In the genomic region with DNA sequence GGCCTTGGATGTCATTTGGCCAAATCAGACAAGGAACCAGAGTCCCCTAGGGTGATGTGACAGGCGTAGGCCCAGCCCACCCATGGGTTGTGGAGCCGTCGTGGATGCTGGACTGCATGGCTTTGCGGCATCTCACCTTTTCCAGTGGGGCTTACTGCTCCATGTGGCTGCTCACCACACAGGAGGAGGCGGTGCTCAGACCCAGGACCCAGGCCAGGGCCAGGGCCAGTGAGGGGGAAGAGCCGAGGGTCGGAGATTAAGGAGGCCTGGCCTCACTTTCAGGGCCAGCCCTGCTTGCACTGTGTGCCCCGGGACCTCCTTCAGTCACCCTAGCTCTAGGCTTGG, we compare ENCODE assay signal across 26 cellular contexts.
"Had no signal": no experiment of that assay in that cellular context is flagged by ENCODE, and none has a peak within 500 bp of the region (broad histone marks: within the 10 kb centered on the region; RNA-seq: fewer than 3 reads in every experiment).

No MANE protein-coding gene starts in this region.

- ATAC-seq: activated CD4-positive, CD25-positive, alpha-beta regulatory T cell treated with anti-CD3 and anti-CD28 coated beads, Interleukin-2, amount 50 U/mL, for 24 hours; activated CD8-positive, alpha-beta T cell treated with anti-CD3 and anti-CD28 coated beads for 36 hours; activated T-cell treated with anti-CD3 and anti-CD28 coated beads, Interleukin-2, amount 50 U/mL, for 4 hours; activated T-helper 17 cell treated with anti-CD3 and anti-CD28 coated beads, Interleukin-2, amount 50 U/mL, for 72 hours; esophagus mucosa; T-helper 17 cell had no signal

- H3K4me1 ChIP-seq: body of pancreas had no signal

- H3K36me3 ChIP-seq: WERI-Rb-1 had no signal

- H3K4me3 ChIP-seq: body of pancreas had no signal

- H3K9me3 ChIP-seq: body of pancreas had no signal

- DNase-seq: activated B cell treated with CpG ODN at 0.5 μM for 24 hours; activated CD4-positive, alpha-beta T cell treated with anti-CD3 and anti-CD28 coated beads for 48 hours; activated CD4-positive, alpha-beta T cell treated with anti-CD3 and anti-CD28 coated beads, Interleukin-2, amount 50 U/mL, for 1 hour; activated CD4-positive, alpha-beta T cell treated with anti-CD3 and anti-CD28 coated beads, Interleukin-2, amount 50 U/mL, for 48 hours; activated CD8-positive, alpha-beta memory T cell treated with anti-CD3 and anti-CD28 coated beads for 24 hours; activated CD8-positive, alpha-beta T cell treated with anti-CD3 and anti-CD28 coated beads for 36 hours; activated effector memory CD4-positive, alpha-beta T cell treated with Interleukin-2 at 50 U/mL for 16 hours; activated gamma-delta T cell treated with Interleukin-2 at 50 U/mL for 16 hours; activated naive CD4-positive, alpha-beta T cell treated with anti-CD3 and anti-CD28 coated beads, Interleukin-2, amount 50 U/mL, for 16 hours; activated naive CD4-positive, alpha-beta T cell treated with Interleukin-2 at 50 U/mL for 16 hours; activated T-cell treated with anti-CD3 and anti-CD28 coated beads, Interleukin-2, amount 50 U/mL, for 4 hours; amniotic stem cell; anterior cingulate cortex; caudate nucleus; cortex of kidney; effector CD8-positive, alpha-beta T cell; foreskin fibroblast; head of caudate nucleus; T-helper 1 cell; T-helper 17 cell; T1000; WERI-Rb-1 had no signal

- H3K27ac ChIP-seq: body of pancreas, WERI-Rb-1 had no signal
